ENCODE assay signal across 8 cellular contexts in genomic region chr12:120437735-120438494, GRCh38. TPM values are rescaled to one million over a fixed set of nuclear protein-coding genes. Genes with fewer than 3 reads are reported as not detected.
DNase-seq lines count a peak whose midpoint lies in the region; ATAC-seq and TF ChIP-seq lines count a peak whose summit lies in the region.

Gene COX6A1, plus strand, starts transcription at chr12:120438113. Its CDS starts 14 bp downstream, at chr12:120438127.

- peak within 1 kb of the TSS; percentile 59 to 73 for H3K4me3 ChIP-seq in right atrium auricular region
- peak within 1 kb of the TSS; percentile 46 to 61 for H3K4me3 ChIP-seq in uterus

- H3K27ac ChIP-seq in angular gyrus (ENCODE audit: low read depth, low read length) (peak within 1 kb of the TSS; percentile 77), right atrium auricular region (peak within 1 kb of the TSS; percentile 71 to 88), uterus (peak within 1 kb of the TSS; percentile 66 to 84)

- DNase-seq in NCI-H187 (lab: John Stamatoyannopoulos, UW) (peak; percentile 97 to 98), T-helper 2 cell (peak; percentile 88 to 99 (median 97)), right atrium auricular region (ENCODE audit: low spot score) (peak; percentile 96), pulmonary artery endothelial cell (ENCODE audit: low read depth, low spot score) (peak; percentile 71), uterus (peak; percentile 93 to 96)

- ATAC-seq in GM18498 (IDR thresholded peaks at IDR 0.05; ENCODE audit: unreplicated experiment) = peak; percentile 97
- ATAC-seq in HG02938 (IDR thresholded peaks at IDR 0.05; ENCODE audit: unreplicated experiment) = peak; percentile 93

- peak in 1 of 2 donors; percentile 23 for TF ChIP-seq POLR2A in uterus (IDR thresholded peaks at IDR 0.05)

- TF ChIP-seq CTCF in right atrium auricular region (IDR thresholded peaks at IDR 0.05) (peak in 1 of 2 donors; percentile 16), uterus (IDR thresholded peaks at IDR 0.05) (peak in 3 of 4 experiments; percentile 12 to 17 (median 14))

- H3K4me1 ChIP-seq in right atrium auricular region (peaks cover 0 to 17% of the 10 kb centered on the region in 2 donors), uterus (peaks cover 0 to 7% of the 10 kb centered on the region in 2 donors)

- intact Hi-C loops in uterus (cut with DNase I; ENCODE audit: low total_unique reads) = no loop called here

- H3K36me3 ChIP-seq in right atrium auricular region (peaks cover 23% of the 10 kb centered on the region), uterus (no peaks in the 10 kb centered on the region)

- H3K9me3 ChIP-seq in right atrium auricular region (no peaks in the 10 kb centered on the region), uterus (no peaks in the 10 kb centered on the region)

- H3K27me3 ChIP-seq in right atrium auricular region (no peaks in the 10 kb centered on the region), uterus (no peaks in the 10 kb centered on the region)

RNA-seq across cellular contexts. Expression of gene COX6A1, which starts in this region (rescaled TPM):
- 100 to 1,000 TPM; 190 to 291 TPM for total RNA-seq in right atrium auricular region
- 293 and 438 TPM in 2 replicates for total RNA-seq in pulmonary artery endothelial cell
- 100 to 1,000 TPM; 196 to 524 (median 201) TPM for total RNA-seq in uterus

Comparison
In these comparisons a context has a peak if more than half of its experiments do, and no peak if none do; other contexts are left out.
1. Peak in every context shown above with its lines: DNase-seq, ATAC-seq, H3K4me3 ChIP-seq and H3K27ac ChIP-seq.